In genomic region chr6:135180458-135181332, GRCh38 we compare ENCODE assay signal across 8 cellular contexts. TPM values are rescaled to one million over a fixed set of nuclear protein-coding genes. Genes with fewer than 3 reads are reported as not detected.
DNase-seq lines count a peak whose midpoint lies in the region; ATAC-seq and TF ChIP-seq lines count a peak whose summit lies in the region.

TSS of gene MYB (plus strand) at chr6:135181308. CDS start at chr6:135181514, 206 bp downstream.

- DNase-seq in D341Med (ENCODE audit: low spot score) (peak; percentile 97), NOMO-1 treated with dmso at 0.1 percent for 144 hours (lab: John Stamatoyannopoulos, UW; ENCODE audit: unreplicated experiment) (peak; percentile 83), endothelial cell (ENCODE audit: low spot score) (peak; percentile 74)
- DNase-seq in activated CD8-positive, alpha-beta memory T cell treated with anti-CD3 and anti-CD28 coated beads for 24 hours = peak; percentile 87
- DNase-seq in stimulated activated naive CD8-positive, alpha-beta T cell treated with anti-CD3 and anti-CD28 coated beads, Interleukin-15, Interleukin-2, amounts not matched to agents 100 U/mL and 50 U/mL, for 24 hours = peak; percentile 82

- peaks cover 16% of the 10 kb centered on the region for H3K4me1 Mint-ChIP-seq in endothelial cell (ENCODE audit: unreplicated experiment)

- H3K9me3 ChIP-seq in HUES6 (ENCODE audit: control insufficient read depth, insufficient read depth, low read depth, low read length) = no peaks in the 10 kb centered on the region
- H3K9me3 ChIP-seq in muscle layer of colon (ENCODE audit: low read length) = no peaks in the 10 kb centered on the region

- peak; percentile 30 for ATAC-seq in GM21447 (IDR thresholded peaks at IDR 0.05; ENCODE audit: unreplicated experiment)
- peak; percentile 45 for ATAC-seq in stimulated activated naive CD8-positive, alpha-beta T cell treated with anti-CD3 and anti-CD28 coated beads, Interleukin-15, Interleukin-2, amounts not matched to agents 100 U/mL and 50 U/mL, for 24 hours

- no peaks in the 10 kb centered on the region for H3K9me3 Mint-ChIP-seq in endothelial cell (ENCODE audit: unreplicated experiment)

- TF ChIP-seq CTCF in endothelial cell (IDR thresholded peaks at IDR 0.05; ENCODE audit: unreplicated experiment) = no peak

- H3K36me3 ChIP-seq in HUES6 (ENCODE audit: control insufficient read depth, insufficient read depth, low read length) = no peaks in the 10 kb centered on the region
- no peaks in the 10 kb centered on the region for H3K36me3 ChIP-seq in muscle layer of colon (ENCODE audit: insufficient read depth, low read length)

- peaks cover 5% of the 10 kb centered on the region for H3K36me3 Mint-ChIP-seq in endothelial cell (ENCODE audit: low read depth, unreplicated experiment)

- H3K9ac ChIP-seq in HUES6 (ENCODE audit: low read length) (peak within 1 kb of the TSS; percentile 67), muscle layer of colon (ENCODE audit: low read length) (no peak within 1 kb of the TSS)

- H3K4me3 ChIP-seq in HUES6 (ENCODE audit: low read depth, low read length) = peak within 1 kb of the TSS; percentile 76
- H3K4me3 ChIP-seq in muscle layer of colon (ENCODE audit: low read depth in 1 of 2, low read length in 2 of 2) = peak within 1 kb of the TSS; percentile 54 to 55

- H3K27ac ChIP-seq in HUES6 (ENCODE audit: low read depth, low read length) (no peak within 1 kb of the TSS), muscle layer of colon (ENCODE audit: low read depth, low read length) (no peak within 1 kb of the TSS)

- peaks cover 45% of the 10 kb centered on the region for H3K27me3 ChIP-seq in HUES6 (ENCODE audit: control insufficient read depth, insufficient read depth, low read length)
- H3K27me3 ChIP-seq in muscle layer of colon (ENCODE audit: control insufficient read depth in 1 of 2, insufficient read depth in 2 of 2, low read length in 2 of 2) = peaks cover 25 to 36% of the 10 kb centered on the region in 2 donors

- peak within 1 kb of the TSS; percentile 48 for H3K27ac Mint-ChIP-seq in endothelial cell (ENCODE audit: unreplicated experiment)

- H3K4me1 ChIP-seq in HUES6 (ENCODE audit: control insufficient read depth, insufficient read depth, low read length) (peaks cover 13% of the 10 kb centered on the region; the same call in 1 of the 2 replicates), muscle layer of colon (ENCODE audit: insufficient read depth, low read length) (peaks cover 12% of the 10 kb centered on the region)

- peak within 1 kb of the TSS; percentile 97 for H3K4me3 Mint-ChIP-seq in endothelial cell (ENCODE audit: unreplicated experiment)

- peaks cover 9% of the 10 kb centered on the region for H3K27me3 Mint-ChIP-seq in endothelial cell (ENCODE audit: unreplicated experiment)

RNA-seq across cellular contexts. Expression of gene MYB, which starts in this region (rescaled TPM):
- total RNA-seq in endothelial cell (ENCODE audit: unreplicated experiment) = 23.3 TPM
